10 cellular contexts compared by ENCODE assay signal in genomic region chr15:99443056-99443756, GRCh38.
A peak's percentile ranks its signal among the peaks of the same experiment; 100 is the strongest.
DNase-seq lines count a peak whose midpoint lies in the region; ATAC-seq and TF ChIP-seq lines count a peak whose summit lies in the region.
"Had no signal": no experiment of that assay in that cellular context is flagged by ENCODE, and none has a peak within 500 bp of the region (broad histone marks: within the 10 kb centered on the region; RNA-seq: fewer than 3 reads in every experiment).

No MANE protein-coding gene starts in this region.

- H3K27me3 ChIP-seq in esophagus (ENCODE audit: control insufficient read depth in 1 of 2, insufficient read depth in 2 of 2, low read length in 2 of 2), result no peaks in the 10 kb centered on the region
- H3K27me3 ChIP-seq in vagina, result no peaks in the 10 kb centered on the region
- H3K27me3 ChIP-seq: foreskin keratinocyte had no signal

- no peak for TF ChIP-seq POLR2A in vagina (IDR thresholded peaks at IDR 0.05)

- ATAC-seq in naive thymus-derived CD8-positive, alpha-beta T cell, result no peak
- no peak for ATAC-seq in HG02840 (IDR thresholded peaks at IDR 0.05; ENCODE audit: low FRiP score, unreplicated experiment)

- no peak for DNase-seq in activated naive CD8-positive, alpha-beta T cell treated with anti-CD3 and anti-CD28 coated beads for 36 hours
- DNase-seq in naive thymus-derived CD8-positive, alpha-beta T cell, result no peak
- DNase-seq in vagina (ENCODE audit: extremely low spot score in 2 of 2), result no peak
- DNase-seq in KBM-7, result no peak
- DNase-seq in RKO (ENCODE audit: low spot score), result no peak
- DNase-seq: NCI-H187 treated with DMSO at 0.1 percent for 48 hours had no signal

- peaks cover 81% of the 10 kb centered on the region for H3K4me1 Mint-ChIP-seq in activated naive CD8-positive, alpha-beta T cell (ENCODE audit: low read depth)
- H3K4me1 Mint-ChIP-seq in activated naive CD8-positive, alpha-beta T cell treated with anti-CD3 and anti-CD28 coated beads for 36 hours, result peaks cover 60% of the 10 kb centered on the region
- peaks cover 34 to 86% (median 82%) of the 10 kb centered on the region in 4 donors for H3K4me1 Mint-ChIP-seq in naive thymus-derived CD8-positive, alpha-beta T cell

- TF ChIP-seq CTCF in vagina (IDR thresholded peaks at IDR 0.05), result no peak

- POLR2A ChIA-PET in naive thymus-derived CD8-positive, alpha-beta T cell (lab: Charles Lee), result interaction anchor here (0.7 to 4.1 kb wide), 14 partner anchors 8 to 124 kb away, joined by 3 to 37 read pairs (median 4); partner anchors contain the start of gene MEF2A

- peak overlapping the region; percentile 66 for H3K27ac Mint-ChIP-seq in activated naive CD8-positive, alpha-beta T cell
- H3K27ac Mint-ChIP-seq in activated naive CD8-positive, alpha-beta T cell treated with anti-CD3 and anti-CD28 coated beads for 36 hours, result no peak overlapping the region
- H3K27ac Mint-ChIP-seq in naive thymus-derived CD8-positive, alpha-beta T cell, result peak overlapping the region; percentile 47 to 100 (median 96)

- intact Hi-C loops in vagina (cut with DNase I), result no loop called here

- H3K27ac ChIP-seq in esophagus (ENCODE audit: low read depth in 2 of 2, low read length in 1 of 2) (peak overlapping the region; percentile 47 to 64), vagina (peak overlapping the region; percentile 80)
- H3K27ac ChIP-seq: foreskin keratinocyte had no signal

- in situ Hi-C loops in KBM-7 (cut with MboI; ENCODE audit: low pct_unique_long_range_greater_than_20kb, low sequenced_read_pairs), result no loop called here

- no peaks in the 10 kb centered on the region for H3K9me3 Mint-ChIP-seq in activated naive CD8-positive, alpha-beta T cell (ENCODE audit: low read depth)
- no peaks in the 10 kb centered on the region for H3K9me3 Mint-ChIP-seq in activated naive CD8-positive, alpha-beta T cell treated with anti-CD3 and anti-CD28 coated beads for 36 hours
- H3K9me3 Mint-ChIP-seq in naive thymus-derived CD8-positive, alpha-beta T cell, result no peaks in the 10 kb centered on the region

- H3K4me1 ChIP-seq in esophagus (ENCODE audit: control insufficient read depth in 2 of 2, insufficient read depth in 2 of 2, low read length in 1 of 2) (peaks cover 10 to 13% of the 10 kb centered on the region in 2 donors), vagina (peaks cover 38% of the 10 kb centered on the region)

- no peaks in the 10 kb centered on the region for H3K36me3 ChIP-seq in esophagus (ENCODE audit: control insufficient read depth in 2 of 2, insufficient read depth in 2 of 2, low read length in 1 of 2)
- H3K36me3 ChIP-seq in vagina, result no peaks in the 10 kb centered on the region

- H3K4me3 ChIP-seq in esophagus (ENCODE audit: low read depth in 1 of 2, low read length in 2 of 2) (no peak overlapping the region), vagina (no peak overlapping the region)

- no peaks in the 10 kb centered on the region for H3K27me3 Mint-ChIP-seq in activated naive CD8-positive, alpha-beta T cell
- no peaks in the 10 kb centered on the region for H3K27me3 Mint-ChIP-seq in activated naive CD8-positive, alpha-beta T cell treated with anti-CD3 and anti-CD28 coated beads for 36 hours
- H3K27me3 Mint-ChIP-seq in naive thymus-derived CD8-positive, alpha-beta T cell, result no peaks in the 10 kb centered on the region

- H3K36me3 Mint-ChIP-seq in activated naive CD8-positive, alpha-beta T cell, result no peaks in the 10 kb centered on the region
- H3K36me3 Mint-ChIP-seq in activated naive CD8-positive, alpha-beta T cell treated with anti-CD3 and anti-CD28 coated beads for 36 hours, result no peaks in the 10 kb centered on the region
- no peaks in the 10 kb centered on the region for H3K36me3 Mint-ChIP-seq in naive thymus-derived CD8-positive, alpha-beta T cell

- 62 to 68% methylated on average over 10 of the region's 10 CpGs for WGBS in esophagus, 2 donors

- no peaks in the 10 kb centered on the region for H3K9me3 ChIP-seq in esophagus (ENCODE audit: control insufficient read depth in 2 of 2, insufficient read depth in 1 of 2, low read depth in 1 of 2, low read length in 1 of 2)
- no peaks in the 10 kb centered on the region for H3K9me3 ChIP-seq in vagina

- H3K4me3 Mint-ChIP-seq in activated naive CD8-positive, alpha-beta T cell, result no peak overlapping the region
- H3K4me3 Mint-ChIP-seq in activated naive CD8-positive, alpha-beta T cell treated with anti-CD3 and anti-CD28 coated beads for 36 hours, result no peak overlapping the region
- H3K4me3 Mint-ChIP-seq in naive thymus-derived CD8-positive, alpha-beta T cell, result peak overlapping the region in 8 of 10 donors; percentile 20 to 89 (median 54)

Comparison
In these comparisons a context has a peak if more than half of its experiments do, and no peak if none do; other contexts are left out.
1. H3K4me3 Mint-ChIP-seq: peak in naive thymus-derived CD8-positive, alpha-beta T cell (8 of 10); none in activated naive CD8-positive, alpha-beta T cell (single experiment) and activated naive CD8-positive, alpha-beta T cell treated with anti-CD3 and anti-CD28 coated beads for 36 hours (single experiment).